Comparison of ENCODE assay signal across 1 cellular context in genomic region chr2:179720173-179720772, GRCh38.
A peak's percentile ranks its signal among the peaks of the same experiment; 100 is the strongest.
TF ChIP-seq lines count a peak whose summit lies in the region.

No MANE protein-coding gene starts in this region.

TF ChIP-seq in HepG2, 621 proteins besides CTCF, POLR2A, EP300 and RAD21 (continued from another document):
- TF ChIP-seq PCBP2 (optimal IDR thresholded peaks at IDR 0.05; ENCODE audit: low read depth, low read length, poor library complexity, severe bottlenecking) (peak; percentile 70), PCBP1 (IDR thresholded peaks at IDR 0.05; ENCODE audit: borderline replicate concordance, low read depth, low read length) (0 out of 2 replicates have a peak, but pooled peaks have one; percentile 62)
- TF ChIP-seq, protein P1, sequence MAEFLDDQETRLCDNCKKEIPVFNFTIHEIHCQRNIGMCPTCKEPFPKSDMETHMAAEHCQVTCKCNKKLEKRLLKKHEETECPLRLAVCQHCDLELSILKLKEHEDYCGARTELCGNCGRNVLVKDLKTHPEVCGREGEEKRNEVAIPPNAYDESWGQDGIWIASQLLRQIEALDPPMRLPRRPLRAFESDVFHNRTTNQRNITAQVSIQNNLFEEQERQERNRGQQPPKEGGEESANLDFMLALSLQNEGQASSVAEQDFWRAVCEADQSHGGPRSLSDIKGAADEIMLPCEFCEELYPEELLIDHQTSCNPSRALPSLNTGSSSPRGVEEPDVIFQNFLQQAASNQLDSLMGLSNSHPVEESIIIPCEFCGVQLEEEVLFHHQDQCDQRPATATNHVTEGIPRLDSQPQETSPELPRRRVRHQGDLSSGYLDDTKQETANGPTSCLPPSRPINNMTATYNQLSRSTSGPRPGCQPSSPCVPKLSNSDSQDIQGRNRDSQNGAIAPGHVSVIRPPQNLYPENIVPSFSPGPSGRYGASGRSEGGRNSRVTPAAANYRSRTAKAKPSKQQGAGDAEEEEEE (CRISPR knock-in tag; IDR thresholded peaks at IDR 0.05; ENCODE audit: borderline replicate concordance) = no peak
